In genomic region chr1:31932491-31933316, GRCh38 we compare ENCODE assay signal across 8 cellular contexts. TPM values are rescaled to one million over a fixed set of nuclear protein-coding genes. Genes with fewer than 3 reads are reported as not detected.
DNase-seq lines count a peak whose midpoint lies in the region; ATAC-seq, FAIRE-seq and TF ChIP-seq lines count a peak whose summit lies in the region.

No MANE protein-coding gene starts in this region.

- peak in 1 of 2 experiments; percentile 34; a peak in 1 of 4 replicates for TF ChIP-seq RAD21 in K562 (CRISPR knock-in tag; conservative IDR thresholded peaks at IDR 0.05 in 1 of 2, IDR thresholded peaks at IDR 0.05 in 1 of 2)

- POLR2A ChIA-PET in CD8-positive, alpha-beta T cell (lab: Charles Lee) = interaction anchor here (0.8 to 1.8 kb wide), 3 partner anchors 9 to 31 kb away, joined by 3 to 7 read pairs (median 3); no protein-coding TSS in a partner anchor
- POLR2A ChIA-PET in K562 (lab: Yijun Ruan, JAX) = interaction anchor here (0.5 to 4.2 kb wide), 13 partner anchors 9 to 107 kb away, joined by 3 to 50 read pairs (median 5); no protein-coding TSS in a partner anchor

- DNase-seq in CD8-positive, alpha-beta T cell = no peak
- peak; percentile 40 for DNase-seq in KBM-7
- peak in 1 of 4 experiments; percentile 70 for DNase-seq in K562 (ENCODE audit: extremely low read depth in 1 of 4, low spot score in 3 of 4)
- DNase-seq in myocyte (ENCODE audit: low read depth) = peak; percentile 20
- no peak for DNase-seq in effector CD8-positive, alpha-beta T cell (lab: John Stamatoyannopoulos, UW)
- DNase-seq in NOMO-1 treated with dmso at 0.1 percent for 144 hours (lab: John Stamatoyannopoulos, UW; ENCODE audit: unreplicated experiment) = no peak
- DNase-seq in NCI-H524 (lab: John Stamatoyannopoulos, UW) = no peak
- DNase-seq in NCI-H510A treated with DMSO at 0.1 percent for 48 hours (lab: John Stamatoyannopoulos, UW) = no peak

- H3K27ac Mint-ChIP-seq in CD8-positive, alpha-beta T cell = peak overlapping the region; percentile 99

- TF ChIP-seq EP300 in K562 (IDR thresholded peaks at IDR 0.05; ENCODE audit: low read length) = peak; percentile 26; the same call in 1 of the 2 replicates

- peak overlapping the region; percentile 73 for H3K4me3 Mint-ChIP-seq in CD8-positive, alpha-beta T cell

- CTCF ChIA-PET in CD8-positive, alpha-beta T cell (lab: Charles Lee) = interaction anchor here (0.6 to 16.9 kb wide), 3 partner anchors 9 to 351 kb away, joined by 3 to 349 read pairs (median 12); no protein-coding TSS in a partner anchor
- CTCF ChIA-PET in K562 (lab: Yijun Ruan, JAX; ENCODE audit: low intra/inter-chr PET ratio) = no interaction called here

- intact Hi-C loops in CD8-positive, alpha-beta T cell (cut with DNase I, micrococcal nuclease) = loop anchor here (10.0 kb wide), 2 partner anchors 288 to 1178 kb away; partner anchors contain the start of genes LAPTM5 (in 1 of the 2) and PEF1 (in 1 of the 2)
- intact Hi-C loops in K562 (cut with micrococcal nuclease) = no loop called here

- in situ Hi-C loops in KBM-7 (cut with MboI; ENCODE audit: low pct_unique_long_range_greater_than_20kb, low sequenced_read_pairs) = no loop called here
- in situ Hi-C loops in K562 (cut with MboI) = no loop called here

- no peaks in the 10 kb centered on the region for H3K27me3 ChIP-seq in CD8-positive, alpha-beta T cell (ENCODE audit: insufficient read depth, low read length)
- H3K27me3 ChIP-seq in K562 (ENCODE audit: control insufficient read depth in 2 of 2, insufficient read depth in 2 of 2, low read length in 2 of 2) = no peaks in the 10 kb centered on the region

- WGBS in K562 (ENCODE audit: insufficient coverage, low coverage, missing lambda C conversion rate) = 5% methylated on average over 6 of the region's 6 CpGs

- FAIRE-seq in K562 (lab: Jason Lieb, UNC) = peak; percentile 67

- peaks cover 84% of the 10 kb centered on the region for H3K4me1 Mint-ChIP-seq in CD8-positive, alpha-beta T cell (ENCODE audit: low read depth)

- peaks cover 100% of the 10 kb centered on the region for H3K79me2 ChIP-seq in K562 (ENCODE audit: control insufficient read depth, insufficient read depth, low read length)

- peak overlapping the region; percentile 68 for H3K4me2 ChIP-seq in K562 (ENCODE audit: insufficient read depth, low read length)

- H3K9me3 ChIP-seq in CD8-positive, alpha-beta T cell (ENCODE audit: low read length) = no peaks in the 10 kb centered on the region
- no peaks in the 10 kb centered on the region for H3K9me3 ChIP-seq in K562 (replicated peaks; ENCODE audit: control insufficient read depth, insufficient read depth, low read depth, low read length)

- H3K4me3 ChIP-seq in CD8-positive, alpha-beta T cell (ENCODE audit: low read depth, low read length) = peak overlapping the region; percentile 14
- 0 out of 2 replicates have a peak overlapping the region, but pooled peaks have one; percentile 0 for H3K4me3 ChIP-seq in K562

- H3K36me3 Mint-ChIP-seq in CD8-positive, alpha-beta T cell = peaks cover 16% of the 10 kb centered on the region

- BruUV-seq in K562 (replicated peaks; lab: Mats Ljungman, UMichigan) = no TSS peak

- H2AFZ ChIP-seq in K562 (ENCODE audit: low read depth, low read length) = no peak overlapping the region

- H3K27me3 Mint-ChIP-seq in CD8-positive, alpha-beta T cell (ENCODE audit: low read depth) = no peaks in the 10 kb centered on the region

- no peak for TF ChIP-seq CTCF in CD8-positive, alpha-beta T cell (IDR thresholded peaks at IDR 0.05)
- TF ChIP-seq CTCF in K562 (IDR thresholded peaks at IDR 0.05 in 2 of 3, conservative IDR thresholded peaks at IDR 0.05 in 1 of 3; ENCODE audit: insufficient read depth in 2 of 3, low read depth in 1 of 3, low read length in 3 of 3) = no peak

- peaks cover 73% of the 10 kb centered on the region for H4K20me1 ChIP-seq in K562 (replicated peaks; ENCODE audit: control insufficient read depth, insufficient read depth, low read length)

- no peak for TF ChIP-seq POLR2A in K562 (conservative IDR thresholded peaks at IDR 0.05)

- no peaks in the 10 kb centered on the region for H3K36me3 ChIP-seq in CD8-positive, alpha-beta T cell (ENCODE audit: insufficient read depth, low read length)
- peaks cover 49% of the 10 kb centered on the region for H3K36me3 ChIP-seq in K562 (ENCODE audit: control insufficient read depth, insufficient read depth, low read length)

- H3K9me3 Mint-ChIP-seq in CD8-positive, alpha-beta T cell = no peaks in the 10 kb centered on the region

- peak overlapping the region; percentile 4 for H3K27ac ChIP-seq in CD8-positive, alpha-beta T cell (ENCODE audit: low read depth, low read length)
- H3K27ac ChIP-seq in K562 (ENCODE audit: extremely low read depth, low read depth, low read length) = peak overlapping the region; percentile 71

- ATAC-seq in CD8-positive, alpha-beta T cell = peak; percentile 13
- peak; percentile 60 for ATAC-seq in K562

- no peaks in the 10 kb centered on the region for H3K9me1 ChIP-seq in K562 (ENCODE audit: control insufficient read depth, insufficient read depth, low read length)

- H3K4me1 ChIP-seq in CD8-positive, alpha-beta T cell (ENCODE audit: insufficient read depth, low read length) = peaks cover 86% of the 10 kb centered on the region
- H3K4me1 ChIP-seq in K562 (replicated peaks in 1 of 2; ENCODE audit: control insufficient read depth in 2 of 2, insufficient read depth in 2 of 2, low read length in 2 of 2) = peaks cover 38 to 72% of the 10 kb centered on the region in 2 experiments

- peak overlapping the region; percentile 32 to 59; a peak in 3 of 4 replicates for H3K9ac ChIP-seq in K562 (ENCODE audit: insufficient read depth in 1 of 2, low read depth in 2 of 2, low read length in 2 of 2)

TF ChIP-seq in K562, 482 proteins besides CTCF, POLR2A, EP300 and RAD21 (continues in another document):
- TF ChIP-seq BRD4 (IDR thresholded peaks at IDR 0.05) (no peak), ZNF551 (CRISPR knock-in tag; IDR thresholded peaks at IDR 0.05) (no peak), JUND (IDR thresholded peaks at IDR 0.05; ENCODE audit: borderline replicate concordance, low read depth, low read length) (peak; percentile 52; the same call in 1 of the 2 replicates), JUND (tag; IDR thresholded peaks at IDR 0.05; ENCODE audit: borderline replicate concordance, low read depth, low read length) (peak; percentile 13; the same call in 1 of the 3 replicates), MAX (CRISPR knock-in tag; IDR thresholded peaks at IDR 0.05) (no peak), AFF1 (IDR thresholded peaks at IDR 0.05; ENCODE audit: low read depth in 1 of 2, partially characterized antibody in 2 of 2) (peak in 1 of 2 experiments; percentile 44)

RNA-seq across cellular contexts. Expression of gene PTP4A2, which starts 5.5 kb away (rescaled TPM):
- 100 to 1,000 TPM; 257 to 278 TPM for total RNA-seq in CD8-positive, alpha-beta T cell
- total RNA-seq in K562 (2011; cell fraction: chromatin; rRNA removed; ENCODE audit: low replicate concordance) = 116 and 315 TPM in 2 replicates
- total RNA-seq in K562 (2011; cell fraction: nucleolus; rRNA removed) = 52.7 and 78.6 TPM in 2 replicates
- 175 and 257 TPM in 2 replicates for total RNA-seq in K562 (2011; cell fraction: nucleoplasm; rRNA removed)
- 316 and 345 TPM in 2 replicates for total RNA-seq in K562 (2014; rRNA removed)
- 620 and 713 TPM in 2 replicates for total RNA-seq in K562 (2014; rRNA removed; fragmentation: Illumina TruSeq; extraction: Trizol)
- total RNA-seq in K562 (2015; rRNA removed; fragmentation: Illumina TruSeq; extraction: Trizol) = 585 and 652 TPM in 2 replicates
- 429 and 432 TPM in 2 replicates for total RNA-seq in K562 (2021)
- 785 and 870 TPM in 2 replicates for polyA plus RNA-seq in K562 (2011; rRNA removed)
- polyA plus RNA-seq in K562 (2011; cell fraction: cytosol; rRNA removed) = 63.7 and 209 TPM in 2 replicates
- polyA plus RNA-seq in K562 (2011; cell fraction: nucleus; rRNA removed) = 124 and 204 TPM in 2 replicates
- polyA plus RNA-seq in K562 (2012) = 386 and 493 TPM in 2 replicates
- polyA plus RNA-seq in K562 (2014; fragmentation: Illumina TruSeq; extraction: Trizol) = 528 and 852 TPM in 2 replicates
- polyA plus RNA-seq in K562 (2014; fragmentation: Nextera tagmentation; extraction: Ambion mirVana) = 100 to 1,000 TPM; 197 to 480 TPM
- polyA plus RNA-seq in K562 (2014; rRNA removed) = 219 and 255 TPM in 2 replicates
- 693 and 694 TPM in 2 replicates for polyA minus RNA-seq in K562 (2011; rRNA and poly(A)+ RNA removed)
- polyA minus RNA-seq in K562 (2011; cell fraction: cytosol; rRNA and poly(A)+ RNA removed) = 406 and 559 TPM in 2 replicates
- 36.6 and 130 TPM in 2 replicates for polyA minus RNA-seq in K562 (2011; cell fraction: nucleus; rRNA and poly(A)+ RNA removed)
- 248 and 298 TPM in 2 replicates for total RNA-seq in myocyte
- polyA plus RNA-seq in myocyte (2012) = 228 TPM

Comparison
In these comparisons a context has a peak if more than half of its experiments do, and no peak if none do; other contexts are left out.
1. DNase-seq: peak in KBM-7 (single experiment) and myocyte (single experiment); none in CD8-positive, alpha-beta T cell (0 of 7), effector CD8-positive, alpha-beta T cell (single experiment), NOMO-1 treated with dmso at 0.1 percent for 144 hours (single experiment), NCI-H524 (0 of 2) and NCI-H510A treated with DMSO at 0.1 percent for 48 hours (single experiment).